Comparison of ENCODE assay signal across 9 cellular contexts in the genomic region with DNA sequence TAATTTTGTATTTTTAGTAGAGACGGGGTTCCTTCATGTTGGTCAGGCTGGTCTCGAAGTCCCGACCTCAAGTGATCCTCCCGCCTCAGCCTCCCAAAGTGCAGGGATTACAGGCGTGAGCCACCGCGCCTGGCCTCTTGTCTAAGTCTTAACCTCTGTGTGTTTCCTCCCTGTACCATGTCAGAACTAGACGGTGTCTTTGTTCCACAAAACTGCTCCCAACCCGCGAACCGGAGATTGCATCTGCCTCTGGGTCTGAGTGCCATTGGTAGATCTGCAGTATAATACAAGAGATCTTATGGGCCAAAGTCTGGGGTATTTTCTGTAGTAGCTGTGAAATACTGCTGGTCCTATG. TPM values are rescaled to one million over a fixed set of nuclear protein-coding genes. Genes with fewer than 3 reads are reported as not detected.
A peak's percentile ranks its signal among the peaks of the same experiment; 100 is the strongest.
DNase-seq lines count a peak whose midpoint lies in the region; ATAC-seq and TF ChIP-seq lines count a peak whose summit lies in the region.
"Had no signal": no experiment of that assay in that cellular context is flagged by ENCODE, and none has a peak within 500 bp of the region (broad histone marks: within the 10 kb centered on the region; RNA-seq: fewer than 3 reads in every experiment).

No MANE protein-coding gene starts in this region.

- H3K79me2 ChIP-seq in OCI-LY1 (ENCODE audit: insufficient read depth, low read length) (no peaks in the 10 kb centered on the region), smooth muscle cell (ENCODE audit: low read depth) (peaks cover 29% of the 10 kb centered on the region)

- H3K9me3 Mint-ChIP-seq in activated CD4-positive, alpha-beta T cell treated with anti-CD3 and anti-CD28 coated beads for 36 hours (ENCODE audit: low read depth) = no peaks in the 10 kb centered on the region
- H3K9me3 Mint-ChIP-seq in chondrocyte (ENCODE audit: low read depth) = no peaks in the 10 kb centered on the region

- H3K9me3 ChIP-seq in OCI-LY1 (ENCODE audit: low read length) (no peaks in the 10 kb centered on the region), smooth muscle cell (replicated peaks; ENCODE audit: low read depth) (no peaks in the 10 kb centered on the region)

- TF ChIP-seq CTCF in OCI-LY1 (IDR thresholded peaks at IDR 0.05; ENCODE audit: low read length) = no peak
- no peak for TF ChIP-seq CTCF in chondrocyte (IDR thresholded peaks at IDR 0.05)
- TF ChIP-seq CTCF in smooth muscle cell (IDR thresholded peaks at IDR 0.05; ENCODE audit: borderline replicate concordance, insufficient read depth, poor library complexity, severe bottlenecking) = no peak

- peak overlapping the region; percentile 98 for H3K4me3 Mint-ChIP-seq in activated CD4-positive, alpha-beta T cell treated with anti-CD3 and anti-CD28 coated beads for 36 hours
- H3K4me3 Mint-ChIP-seq in chondrocyte (ENCODE audit: unreplicated experiment) = peak overlapping the region; percentile 90

- CTCF ChIA-PET in activated CD4-positive, alpha-beta T cell treated with anti-CD3 and anti-CD28 coated beads for 36 hours (lab: Charles Lee) = no interaction called here

- H3K27me3 ChIP-seq in OCI-LY1 (ENCODE audit: insufficient read depth, low read length) = no peaks in the 10 kb centered on the region
- no peaks in the 10 kb centered on the region for H3K27me3 ChIP-seq in smooth muscle cell (ENCODE audit: low read depth)

- no peak for DNase-seq in activated CD4-positive, alpha-beta T cell treated with anti-CD3 and anti-CD28 coated beads for 36 hours
- no peak for DNase-seq in activated CD4-positive, alpha-beta T cell treated with anti-CD3 and anti-CD28 coated beads, Interleukin-2, amount 50 U/mL, for 1 hour
- DNase-seq in chondrocyte (ENCODE audit: low spot score) (no peak), smooth muscle cell (lab: John Stamatoyannopoulos, UW; ENCODE audit: unreplicated experiment) (no peak), NCI-H1436 treated with DMSO at 0.1 percent for 48 hours (lab: John Stamatoyannopoulos, UW) (no peak)
- DNase-seq: NCI-H748 treated with DMSO at 0.1 percent for 48 hours had no signal

- peak overlapping the region; percentile 90 for H3K27ac Mint-ChIP-seq in activated CD4-positive, alpha-beta T cell treated with anti-CD3 and anti-CD28 coated beads for 36 hours
- H3K27ac Mint-ChIP-seq in chondrocyte (ENCODE audit: unreplicated experiment) = no peak overlapping the region

- WGBS in smooth muscle cell (ENCODE audit: low lambda C conversion rate) = 97% methylated on average over 11 of the region's 11 CpGs

- H3F3A ChIP-seq in OCI-LY1 (ENCODE audit: insufficient read depth, low read length) (no peaks in the 10 kb centered on the region; the same call in 1 of the 2 replicates), smooth muscle cell (ENCODE audit: low read depth) (no peaks in the 10 kb centered on the region)

- ATAC-seq in activated CD4-positive, alpha-beta T cell treated with anti-CD3 and anti-CD28 coated beads for 36 hours = no peak
- no peak for ATAC-seq in HG02970 (IDR thresholded peaks at IDR 0.05; ENCODE audit: low FRiP score, unreplicated experiment)
- no peak for ATAC-seq in HG03196 (IDR thresholded peaks at IDR 0.05; ENCODE audit: unreplicated experiment)

- H4K20me1 ChIP-seq in OCI-LY1 (ENCODE audit: insufficient read depth, low read length) (no peaks in the 10 kb centered on the region), smooth muscle cell (ENCODE audit: low read depth) (no peaks in the 10 kb centered on the region)

- H2AFZ ChIP-seq in OCI-LY1 (ENCODE audit: low read length) (no peak overlapping the region), smooth muscle cell (ENCODE audit: low read depth) (peak overlapping the region; percentile 94)

- POLR2A ChIA-PET in activated CD4-positive, alpha-beta T cell treated with anti-CD3 and anti-CD28 coated beads for 36 hours (lab: Charles Lee) = interaction anchor here (0.8 kb wide), 1 partner anchor 42 kb away, joined by 5 read pairs; no protein-coding TSS in a partner anchor

- H3K36me3 ChIP-seq in OCI-LY1 (ENCODE audit: insufficient read depth, low read length) = peaks cover 4% of the 10 kb centered on the region
- H3K36me3 ChIP-seq in smooth muscle cell (ENCODE audit: low read depth) = no peaks in the 10 kb centered on the region

- H3K4me1 Mint-ChIP-seq in activated CD4-positive, alpha-beta T cell treated with anti-CD3 and anti-CD28 coated beads for 36 hours = peaks cover 16% of the 10 kb centered on the region
- H3K4me1 Mint-ChIP-seq in chondrocyte (ENCODE audit: low read depth) = peaks cover 19% of the 10 kb centered on the region

- H3K4me2 ChIP-seq in OCI-LY1 (ENCODE audit: low read length) (peak overlapping the region; percentile 75; the same call in 1 of the 2 replicates), smooth muscle cell (no peak overlapping the region)

- H3K4me3 ChIP-seq in OCI-LY1 (ENCODE audit: low read depth, low read length, poor library complexity, severe bottlenecking) (peak overlapping the region; percentile 73), smooth muscle cell (peak overlapping the region; percentile 68)

- H3K9me2 ChIP-seq in OCI-LY1 (ENCODE audit: low read depth, low read length) = no peaks in the 10 kb centered on the region

- peaks cover 17% of the 10 kb centered on the region for H3K4me1 ChIP-seq in OCI-LY1 (ENCODE audit: insufficient read depth, low read length, severe bottlenecking)
- H3K4me1 ChIP-seq in smooth muscle cell (ENCODE audit: low read depth) = no peaks in the 10 kb centered on the region

- intact Hi-C loops in activated CD4-positive, alpha-beta T cell treated with anti-CD3 and anti-CD28 coated beads for 36 hours (cut with DNase I, micrococcal nuclease) = loop anchor here (5.0 to 10.0 kb wide), 2 partner anchors 46 to 1638 kb away; a partner anchor contains a TSS

- no peaks in the 10 kb centered on the region for H3K27me3 Mint-ChIP-seq in activated CD4-positive, alpha-beta T cell treated with anti-CD3 and anti-CD28 coated beads for 36 hours
- no peaks in the 10 kb centered on the region for H3K27me3 Mint-ChIP-seq in chondrocyte (ENCODE audit: low read depth)

- H3K9ac ChIP-seq in OCI-LY1 (ENCODE audit: low read length) = no peak overlapping the region
- no peak overlapping the region for H3K9ac ChIP-seq in smooth muscle cell (ENCODE audit: low read depth)

- H3K27ac ChIP-seq in OCI-LY1 (ENCODE audit: low read depth, low read length, poor library complexity, severe bottlenecking) (no peak overlapping the region), smooth muscle cell (ENCODE audit: low read depth) (no peak overlapping the region)

- peaks cover 9% of the 10 kb centered on the region for H3K36me3 Mint-ChIP-seq in activated CD4-positive, alpha-beta T cell treated with anti-CD3 and anti-CD28 coated beads for 36 hours (ENCODE audit: low read depth)
- H3K36me3 Mint-ChIP-seq in chondrocyte (ENCODE audit: low read depth) = peaks cover 4% of the 10 kb centered on the region

RNA-seq across cellular contexts. Expression of a gene that starts 1.3 kb away (rescaled TPM):
- total RNA-seq in activated CD4-positive, alpha-beta T cell treated with anti-CD3 and anti-CD28 coated beads for 36 hours = 10 to 100 TPM; 21.4 to 28.4 TPM
- total RNA-seq in chondrocyte (15.7 to 18.3 TPM (median 16.7 TPM) in 3 replicates), smooth muscle cell (26.4 and 31.0 TPM in 2 replicates)
- polyA plus RNA-seq in smooth muscle cell = 20.1 and 20.5 TPM in 2 replicates

RNA-seq across cellular contexts. Expression of a gene that starts 8.6 kb away (rescaled TPM):
- 10 to 100 TPM; 20.2 to 24.2 TPM for total RNA-seq in activated CD4-positive, alpha-beta T cell treated with anti-CD3 and anti-CD28 coated beads for 36 hours
- total RNA-seq in chondrocyte = 14.9 to 16.3 TPM (median 15.0 TPM) in 3 replicates
- 25.6 and 27.0 TPM in 2 replicates for total RNA-seq in smooth muscle cell
- polyA plus RNA-seq in smooth muscle cell = 14.8 and 15.0 TPM in 2 replicates

RNA-seq across cellular contexts. Expression of a gene that starts 48.8 kb away (rescaled TPM):
- total RNA-seq in activated CD4-positive, alpha-beta T cell treated with anti-CD3 and anti-CD28 coated beads for 36 hours = 10 to 100 TPM; 13.3 to 13.9 TPM
- total RNA-seq in chondrocyte = 16.1 to 18.2 TPM (median 17.6 TPM) in 3 replicates
- 6.2 and 9.3 TPM in 2 replicates for total RNA-seq in smooth muscle cell
- 5.5 and 9.3 TPM in 2 replicates for polyA plus RNA-seq in smooth muscle cell
